Comparison of ENCODE assay signal across 10 cellular contexts in the genomic region with DNA sequence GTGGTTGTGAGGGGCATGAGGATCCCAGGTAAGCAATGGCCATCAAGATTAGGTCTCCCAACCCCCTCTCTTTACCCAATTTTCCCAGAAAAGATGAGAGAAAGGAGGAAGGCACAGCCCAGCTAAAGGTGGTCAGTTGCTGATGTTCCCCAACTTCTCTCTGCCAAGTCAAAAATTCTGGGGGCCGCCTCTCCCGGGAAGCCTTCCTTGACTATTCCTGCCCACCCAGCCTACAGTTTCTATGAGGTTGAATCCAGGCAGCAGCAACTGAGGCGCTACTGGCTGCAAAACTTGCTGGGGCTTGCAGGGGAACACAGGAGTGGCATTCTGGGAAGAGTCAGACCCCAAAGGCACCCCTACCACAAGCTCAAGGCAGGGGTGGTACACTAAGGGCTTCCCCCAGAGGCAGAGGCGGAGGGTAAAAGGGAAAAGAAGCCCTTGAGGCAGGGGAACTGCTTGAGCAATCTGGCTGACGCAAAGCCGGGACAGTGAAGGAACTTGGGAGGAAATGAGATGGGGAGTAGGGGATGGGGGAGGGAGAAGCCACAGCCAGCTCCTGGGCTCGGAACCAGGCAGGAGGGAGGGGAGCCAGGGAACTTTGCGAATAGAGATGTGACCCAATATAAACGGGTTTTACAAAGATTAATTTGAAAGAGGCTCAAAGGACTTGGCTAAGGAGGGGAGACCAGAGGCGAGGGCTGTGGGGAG. TPM values are rescaled to one million over a fixed set of nuclear protein-coding genes. Genes with fewer than 3 reads are reported as not detected.
DNase-seq lines count a peak whose midpoint lies in the region; ATAC-seq, FAIRE-seq and TF ChIP-seq lines count a peak whose summit lies in the region.
"Had no signal": no experiment of that assay in that cellular context is flagged by ENCODE, and none has a peak within 500 bp of the region (broad histone marks: within the 10 kb centered on the region; RNA-seq: fewer than 3 reads in every experiment).

No MANE protein-coding gene starts in this region.

- peaks cover 8% of the 10 kb centered on the region for H3K36me3 ChIP-seq in bronchial epithelial cell (ENCODE audit: control insufficient read depth, insufficient read depth, low read length)
- H3K36me3 ChIP-seq in stomach: peaks cover 21 to 47% (median 35%) of the 10 kb centered on the region in 4 donors

- no peak overlapping the region for H3K56ac ChIP-seq in H9 (ENCODE audit: insufficient read length, low read depth, low read length)

- H2AFZ ChIP-seq in H9 (ENCODE audit: low read length): no peak overlapping the region

- peaks cover under 1 to 4% (median under 1%) of the 10 kb centered on the region in 3 experiments; a peak in 5 of 7 replicates for H3K36me3 Mint-ChIP-seq in H9 (ENCODE audit: insufficient read depth in 1 of 3, low read depth in 3 of 3)

- no peak overlapping the region for H2AK5ac ChIP-seq in H9 (ENCODE audit: insufficient read length, low read length)

- H3K9me3 ChIP-seq in H9 (ENCODE audit: control insufficient read depth, low read depth, low read length): peaks cover 10% of the 10 kb centered on the region
- H3K9me3 ChIP-seq in stomach: peaks cover 7 to 8% (median 7%) of the 10 kb centered on the region in 4 donors

- peaks cover 26 to 38% of the 10 kb centered on the region in 2 experiments for H3K4me1 Mint-ChIP-seq in H9

- no peak overlapping the region for H2BK5ac ChIP-seq in H9 (ENCODE audit: insufficient read length, low read length)

- peaks cover 4% of the 10 kb centered on the region; the same call in 1 of the 2 replicates for H3K4me1 ChIP-seq in H9 (ENCODE audit: insufficient read depth, low read length)
- H3K4me1 ChIP-seq in stomach: peaks cover 15 to 58% (median 38%) of the 10 kb centered on the region in 4 donors

- no peaks in the 10 kb centered on the region for H3K79me1 ChIP-seq in H9 (ENCODE audit: insufficient read depth, low read depth, low read length, poor library complexity, severe bottlenecking)

- H2BK12ac ChIP-seq in H9 (ENCODE audit: insufficient read length, low read depth, low read length): no peak overlapping the region

- peak overlapping the region; percentile 20; the same call in 1 of the 2 replicates for H3K14ac ChIP-seq in H9 (ENCODE audit: insufficient read depth, low read length)

- H3K9me3 Mint-ChIP-seq in H9: no peaks in the 10 kb centered on the region

- FAIRE-seq in bronchial epithelial cell (lab: Jason Lieb, UNC): no peak

- H4K20me1 ChIP-seq in H9 (ENCODE audit: control insufficient read depth, insufficient read depth, insufficient read length): no peaks in the 10 kb centered on the region

- H3K27ac ChIP-seq in H9 (ENCODE audit: insufficient read length, low read depth, low read length) (no peak overlapping the region), stomach (peak overlapping the region in 4 of 5 donors; percentile 62 to 89 (median 74))

- WGBS in H9 (ENCODE audit: extremely low coverage, insufficient read length, low lambda C conversion rate): no CpG with 5 or more reads among the region's 10 CpGs
- 54 to 72% (median 69%) methylated on average over 10 of the region's 10 CpGs for WGBS in stomach, 5 donors

- H3K27me3 ChIP-seq in H9 (ENCODE audit: insufficient read depth, low read length): no peaks in the 10 kb centered on the region
- H3K27me3 ChIP-seq in bronchial epithelial cell (ENCODE audit: control insufficient read depth, insufficient read depth, low read length): peaks cover 2% of the 10 kb centered on the region
- H3K27me3 ChIP-seq in stomach: no peaks in the 10 kb centered on the region

- H2BK15ac ChIP-seq in H9 (ENCODE audit: low read depth, low read length): no peak overlapping the region

- H3K23ac ChIP-seq in H9 (ENCODE audit: insufficient read length, low read depth, low read length): no peak overlapping the region

- H3K4me3 Mint-ChIP-seq in H9: no peak overlapping the region
- H3K4me3 Mint-ChIP-seq: stimulated activated naive CD8-positive, alpha-beta T cell treated with anti-CD3 and anti-CD28 coated beads, Interleukin-15, amount 100 ng/mL, for 72 hours had no signal

- H4K91ac ChIP-seq in H9 (ENCODE audit: insufficient read length, low read depth, low read length): no peak overlapping the region

- H3K27me3 Mint-ChIP-seq in H9 (ENCODE audit: low read depth): no peaks in the 10 kb centered on the region

- H3K27ac Mint-ChIP-seq in H9: peak overlapping the region; percentile 37 to 96 (median 49); a peak in 5 of 7 replicates

- no peak overlapping the region for H3K4me2 ChIP-seq in H9 (ENCODE audit: insufficient read depth, insufficient read length, low read length)

- peak; percentile 29 for TF ChIP-seq EP300 in stomach (IDR thresholded peaks at IDR 0.05)

- DNase-seq in H9 (no peak), bronchial epithelial cell (ENCODE audit: low read depth) (peak; percentile 74), hippocampal formation (lab: John Stamatoyannopoulos, UW) (peak; percentile 34 to 63), stomach (peak; percentile 37), NCI-H187 (lab: John Stamatoyannopoulos, UW) (no peak), retina (no peak)
- DNase-seq: stimulated activated naive CD8-positive, alpha-beta T cell treated with anti-CD3 and anti-CD28 coated beads, Interleukin-15, amount 100 ng/mL, for 72 hours had no signal

- H3K4me3 ChIP-seq in bronchial epithelial cell (ENCODE audit: low read depth, low read length) (no peak overlapping the region), stomach (no peak overlapping the region)

- H4K5ac ChIP-seq in H9 (ENCODE audit: insufficient read length, low read depth, low read length): no peak overlapping the region

- no peak overlapping the region for H2BK120ac ChIP-seq in H9 (ENCODE audit: low read depth, low read length, poor library complexity, severe bottlenecking)

- no peak overlapping the region for H3K18ac ChIP-seq in H9 (ENCODE audit: insufficient read length, low read depth, low read length)

- intact Hi-C loops in stomach (cut with DNase I; ENCODE audit: low total_unique reads): no loop called here

- H3K23me2 ChIP-seq in H9 (ENCODE audit: insufficient read length, low read depth, low read length, poor library complexity, severe bottlenecking): no peaks in the 10 kb centered on the region

- no peak overlapping the region for H3K4ac ChIP-seq in H9 (ENCODE audit: low read depth, low read length)

- H2BK20ac ChIP-seq in H9 (ENCODE audit: low read depth, low read length, poor library complexity, severe bottlenecking): no peak overlapping the region

- H4K8ac ChIP-seq in H9 (replicated peaks; ENCODE audit: insufficient read length, low read depth, low read length): no peak overlapping the region

- TF ChIP-seq POLR2A in stomach (IDR thresholded peaks at IDR 0.05) (no peak), GM18505 (IDR thresholded peaks at IDR 0.05; ENCODE audit: borderline replicate concordance, extremely low read depth, insufficient read depth, insufficient read length) (no peak)

- no peak for TF ChIP-seq CTCF in H9 (conservative IDR thresholded peaks at IDR 0.05)
- TF ChIP-seq CTCF in bronchial epithelial cell (IDR thresholded peaks at IDR 0.05; ENCODE audit: insufficient read depth, low read length, severe bottlenecking): no peak
- no peak for TF ChIP-seq CTCF in stomach (IDR thresholded peaks at IDR 0.05)

- no peak for ATAC-seq in GM18505 (IDR thresholded peaks at IDR 0.05; ENCODE audit: unreplicated experiment)
- ATAC-seq in HG03159 (IDR thresholded peaks at IDR 0.05; ENCODE audit: unreplicated experiment): no peak
- ATAC-seq: Panc1; stimulated activated naive CD8-positive, alpha-beta T cell treated with anti-CD3 and anti-CD28 coated beads, Interleukin-15, amount 100 ng/mL, for 72 hours had no signal

- H3K9ac ChIP-seq in H9 (ENCODE audit: extremely low read depth, insufficient read length, low read length): no peak overlapping the region

- H3K79me2 ChIP-seq in H9 (ENCODE audit: insufficient read depth, low read length): no peaks in the 10 kb centered on the region

- no peak overlapping the region for H3T11ph ChIP-seq in H9 (ENCODE audit: low read length)

RNA-seq across cellular contexts. Expression of a gene that starts 31.2 kb away (rescaled TPM):
- total RNA-seq in H9 (2021) (24.2 and 25.9 TPM in 2 replicates), bronchial epithelial cell (2.4 and 4.7 TPM in 2 replicates), stomach (10 to 100 TPM in 4 of 5 donors, under 1 TPM in 1; 0.58 to 47.2 (median 30.8) TPM)
- polyA plus RNA-seq in stomach: 10 to 100 TPM in 2 of 3 donors, 1 to 10 TPM in 1; 9.9 to 13.0 (median 10.7) TPM

Comparison
In these comparisons a context has a peak if more than half of its experiments do, and no peak if none do; other contexts are left out.
1. DNase-seq: peak in bronchial epithelial cell (single experiment), hippocampal formation (2 of 2) and stomach (single experiment); none in H9 (single experiment), NCI-H187 (0 of 2) and retina (single experiment).